Comparison of ENCODE assay signal across 1 cellular context in genomic region chr6:122407712-122408111, GRCh38.
TF ChIP-seq lines count a peak whose summit lies in the region.

No MANE protein-coding gene starts in this region.

TF ChIP-seq in K562, 482 proteins besides CTCF, POLR2A, EP300 and RAD21 (continued from another document):
- TF ChIP-seq, protein P1, sequence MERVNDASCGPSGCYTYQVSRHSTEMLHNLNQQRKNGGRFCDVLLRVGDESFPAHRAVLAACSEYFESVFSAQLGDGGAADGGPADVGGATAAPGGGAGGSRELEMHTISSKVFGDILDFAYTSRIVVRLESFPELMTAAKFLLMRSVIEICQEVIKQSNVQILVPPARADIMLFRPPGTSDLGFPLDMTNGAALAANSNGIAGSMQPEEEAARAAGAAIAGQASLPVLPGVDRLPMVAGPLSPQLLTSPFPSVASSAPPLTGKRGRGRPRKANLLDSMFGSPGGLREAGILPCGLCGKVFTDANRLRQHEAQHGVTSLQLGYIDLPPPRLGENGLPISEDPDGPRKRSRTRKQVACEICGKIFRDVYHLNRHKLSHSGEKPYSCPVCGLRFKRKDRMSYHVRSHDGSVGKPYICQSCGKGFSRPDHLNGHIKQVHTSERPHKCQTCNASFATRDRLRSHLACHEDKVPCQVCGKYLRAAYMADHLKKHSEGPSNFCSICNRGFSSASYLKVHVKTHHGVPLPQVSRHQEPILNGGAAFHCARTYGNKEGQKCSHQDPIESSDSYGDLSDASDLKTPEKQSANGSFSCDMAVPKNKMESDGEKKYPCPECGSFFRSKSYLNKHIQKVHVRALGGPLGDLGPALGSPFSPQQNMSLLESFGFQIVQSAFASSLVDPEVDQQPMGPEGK (CRISPR knock-in tag; IDR thresholded peaks at IDR 0.05; ENCODE audit: borderline replicate concordance), result no peak
- TF ChIP-seq L3MBTL2 (IDR thresholded peaks at IDR 0.05) (no peak), CBFA2T3 (IDR thresholded peaks at IDR 0.05) (peak; percentile 53), DPF2 (IDR thresholded peaks at IDR 0.05) (0 out of 2 replicates have a peak, but pooled peaks have one; percentile 39), CXXC5 (CRISPR knock-in tag; IDR thresholded peaks at IDR 0.05) (peak; percentile 25; the same call in 1 of the 2 replicates), YY1 (IDR thresholded peaks at IDR 0.05; ENCODE audit: borderline replicate concordance in 1 of 3, control insufficient read depth in 1 of 3, extremely low read depth in 1 of 3, insufficient read depth in 3 of 3, insufficient read length in 1 of 3, insufficient replicate concordance in 2 of 3, low read depth in 1 of 3, low read length in 2 of 3) (peak in 1 of 3 experiments; percentile 61), CREM (IDR thresholded peaks at IDR 0.05; ENCODE audit: low read depth) (peak; percentile 45; the same call in 1 of the 2 replicates), ZNF780A (CRISPR knock-in tag; IDR thresholded peaks at IDR 0.05) (no peak), CBFA2T2 (conservative IDR thresholded peaks at IDR 0.05) (0 out of 2 replicates have a peak, but pooled peaks have one; percentile 14)
- TF ChIP-seq, protein P2, sequence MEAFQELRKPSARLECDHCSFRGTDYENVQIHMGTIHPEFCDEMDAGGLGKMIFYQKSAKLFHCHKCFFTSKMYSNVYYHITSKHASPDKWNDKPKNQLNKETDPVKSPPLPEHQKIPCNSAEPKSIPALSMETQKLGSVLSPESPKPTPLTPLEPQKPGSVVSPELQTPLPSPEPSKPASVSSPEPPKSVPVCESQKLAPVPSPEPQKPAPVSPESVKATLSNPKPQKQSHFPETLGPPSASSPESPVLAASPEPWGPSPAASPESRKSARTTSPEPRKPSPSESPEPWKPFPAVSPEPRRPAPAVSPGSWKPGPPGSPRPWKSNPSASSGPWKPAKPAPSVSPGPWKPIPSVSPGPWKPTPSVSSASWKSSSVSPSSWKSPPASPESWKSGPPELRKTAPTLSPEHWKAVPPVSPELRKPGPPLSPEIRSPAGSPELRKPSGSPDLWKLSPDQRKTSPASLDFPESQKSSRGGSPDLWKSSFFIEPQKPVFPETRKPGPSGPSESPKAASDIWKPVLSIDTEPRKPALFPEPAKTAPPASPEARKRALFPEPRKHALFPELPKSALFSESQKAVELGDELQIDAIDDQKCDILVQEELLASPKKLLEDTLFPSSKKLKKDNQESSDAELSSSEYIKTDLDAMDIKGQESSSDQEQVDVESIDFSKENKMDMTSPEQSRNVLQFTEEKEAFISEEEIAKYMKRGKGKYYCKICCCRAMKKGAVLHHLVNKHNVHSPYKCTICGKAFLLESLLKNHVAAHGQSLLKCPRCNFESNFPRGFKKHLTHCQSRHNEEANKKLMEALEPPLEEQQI (IDR thresholded peaks at IDR 0.05), result 0 out of 2 replicates have a peak, but pooled peaks have one; percentile 29
